ENCODE assay signal across 26 cellular contexts in genomic region chr16:71708696-71709095, GRCh38. TPM values are rescaled to one million over a fixed set of nuclear protein-coding genes. Genes with fewer than 3 reads are reported as not detected.
DNase-seq lines count a peak whose midpoint lies in the region; ATAC-seq, FAIRE-seq and TF ChIP-seq lines count a peak whose summit lies in the region.
"Had no signal": no experiment of that assay in that cellular context is flagged by ENCODE, and none has a peak within 500 bp of the region (broad histone marks: within the 10 kb centered on the region; RNA-seq: fewer than 3 reads in every experiment).

No MANE protein-coding gene starts in this region.

- no TSS peak for BruUV-seq in PC-9 (replicated peaks; lab: Mats Ljungman, UMichigan)

- H3K23ac ChIP-seq in trophoblast cell (ENCODE audit: low read length) = no peak overlapping the region

- peak overlapping the region; percentile 33 for H2BK120ac ChIP-seq in trophoblast cell (ENCODE audit: insufficient read depth, low read length, poor library complexity)

- H4K20me1 ChIP-seq in GM23248 (ENCODE audit: insufficient read depth) (peaks cover 11% of the 10 kb centered on the region; the same call in 1 of the 2 replicates), PC-9 (ENCODE audit: insufficient read depth) (no peaks in the 10 kb centered on the region)

- peak overlapping the region; percentile 36 for H3K27ac ChIP-seq in GM23248
- H3K27ac ChIP-seq in PC-9 = peak overlapping the region; percentile 85
- H3K27ac ChIP-seq in trophoblast cell (ENCODE audit: low read depth, low read length) = no peak overlapping the region
- H3K27ac ChIP-seq: KMS-11, prostate gland, VCaP had no signal

- H3K4me1 ChIP-seq in GM23248 (ENCODE audit: insufficient read depth) (peaks cover 35% of the 10 kb centered on the region), PC-9 (replicated peaks; ENCODE audit: insufficient read depth) (peaks cover 39% of the 10 kb centered on the region), trophoblast cell (ENCODE audit: control insufficient read depth in 1 of 2, insufficient read depth in 2 of 2, low read length in 2 of 2) (peaks cover 16 to 21% of the 10 kb centered on the region in 2 experiments)
- H3K4me1 ChIP-seq: breast epithelium, prostate gland had no signal

- H2BK5ac ChIP-seq in trophoblast cell (ENCODE audit: low read depth, low read length, poor library complexity) = peak overlapping the region; percentile 40

- in situ Hi-C loops in GM23248 (cut with MboI) = no loop called here

- no peak overlapping the region for H3K4me3 ChIP-seq in GM23248
- no peak overlapping the region for H3K4me3 ChIP-seq in PC-9
- H3K4me3 ChIP-seq in trophoblast cell (ENCODE audit: low read depth, low read length) = no peak overlapping the region
- H3K4me3 ChIP-seq: breast epithelium, prostate gland, SJCRH30, tibial nerve had no signal

- H3K27me3 ChIP-seq in GM23248 (replicated peaks; ENCODE audit: insufficient read depth) (no peaks in the 10 kb centered on the region), PC-9 (ENCODE audit: insufficient read depth, low read depth) (no peaks in the 10 kb centered on the region), trophoblast cell (ENCODE audit: insufficient read depth, low read length) (no peaks in the 10 kb centered on the region)
- H3K27me3 ChIP-seq: breast epithelium, SJCRH30, tibial nerve had no signal

- peaks cover 13% of the 10 kb centered on the region; the same call in 1 of the 2 replicates for H3K36me3 ChIP-seq in GM23248 (ENCODE audit: low read depth)
- no peaks in the 10 kb centered on the region for H3K36me3 ChIP-seq in PC-9 (ENCODE audit: low read depth)
- H3K36me3 ChIP-seq in trophoblast cell (ENCODE audit: control insufficient read depth in 1 of 2, insufficient read depth in 2 of 2, low read length in 2 of 2) = peaks cover 0 to 2% of the 10 kb centered on the region in 2 experiments
- H3K36me3 ChIP-seq: breast epithelium, prostate gland, tibial nerve had no signal

- TF ChIP-seq CTCF in PC-9 (conservative IDR thresholded peaks at IDR 0.05) = no peak

- H3F3A ChIP-seq in GM23248 (ENCODE audit: insufficient read depth) (peaks cover 35% of the 10 kb centered on the region), PC-9 (ENCODE audit: insufficient read depth, low read depth) (peaks cover 40% of the 10 kb centered on the region)

- POLR2A ChIA-PET in PC-9 (lab: Charles Lee; ENCODE audit: unreplicated experiment) = no interaction called here

- H3K79me2 ChIP-seq in GM23248 (ENCODE audit: insufficient read depth) = peaks cover 75% of the 10 kb centered on the region
- peaks cover 13% of the 10 kb centered on the region; the same call in 1 of the 2 replicates for H3K79me2 ChIP-seq in PC-9 (ENCODE audit: low read depth)
- peaks cover 2% of the 10 kb centered on the region for H3K79me2 ChIP-seq in trophoblast cell (ENCODE audit: control insufficient read depth, insufficient read depth, low read length, poor library complexity)

- H3K14ac ChIP-seq in trophoblast cell (ENCODE audit: low read length) = peak overlapping the region; percentile 37

- H3K9me2 ChIP-seq in GM23248 (ENCODE audit: insufficient read depth) (no peaks in the 10 kb centered on the region), PC-9 (ENCODE audit: insufficient read depth) (no peaks in the 10 kb centered on the region)

- peak overlapping the region; percentile 43 for H4K12ac ChIP-seq in trophoblast cell (ENCODE audit: low read depth, low read length)

- intact Hi-C loops in PC-9 (cut with micrococcal nuclease; ENCODE audit: unreplicated experiment) = no loop called here
- intact Hi-C loops in Right ventricle myocardium inferior (cut with DNase I) = no loop called here

- H3K9me3 ChIP-seq in GM23248 (ENCODE audit: low read depth) (no peaks in the 10 kb centered on the region), PC-9 (ENCODE audit: insufficient read depth, low read depth) (no peaks in the 10 kb centered on the region), trophoblast cell (ENCODE audit: insufficient read depth, low read depth, low read length) (no peaks in the 10 kb centered on the region)
- H3K9me3 ChIP-seq: breast epithelium, prostate gland, SJCRH30, tibial nerve had no signal

- H3K4ac ChIP-seq in trophoblast cell (ENCODE audit: low read depth, low read length) = no peak overlapping the region

- no peak overlapping the region for H2AFZ ChIP-seq in GM23248
- H2AFZ ChIP-seq in PC-9 = peak overlapping the region; percentile 44; the same call in 1 of the 2 replicates
- no peak overlapping the region for H2AFZ ChIP-seq in trophoblast cell (ENCODE audit: insufficient read depth, low read length, poor library complexity)

- CTCF ChIA-PET in PC-9 (lab: Charles Lee) = no interaction called here

- peak; percentile 2 for DNase-seq in GM23248
- DNase-seq in PC-9 = no peak
- DNase-seq in trophoblast cell = no peak
- no peak for DNase-seq in Right ventricle myocardium inferior (ENCODE audit: missing footprints)
- DNase-seq in Kasumi-1 (lab: John Stamatoyannopoulos, UW) = no peak
- no peak for DNase-seq in GM19239 (ENCODE audit: insufficient read length, low spot score)
- DNase-seq: activated CD4-positive, alpha-beta T cell treated with anti-CD3 and anti-CD28 coated beads for 4 hours; activated T-cell treated with anti-CD3 and anti-CD28 coated beads for 4 hours; C1 segment of cervical spinal cord; DMS153; NCI-H1417 treated with DMSO at 0.1 percent for 48 hours; NCI-H2029 treated with DMSO at 0.1 percent for 48 hours; NCI-H69; stimulated activated CD4-positive, alpha-beta T cell treated with anti-CD3 and anti-CD28 coated beads, Interleukin-4, amount 100 ng/mL, for 24 hours; T1000 had no signal

- FAIRE-seq in endometrium (lab: Jason Lieb, UNC) = peak; percentile 12
- no peak for FAIRE-seq in GM19239 (lab: Jason Lieb, UNC)
- FAIRE-seq: GM12892 had no signal

- no peak overlapping the region for H3K18ac ChIP-seq in trophoblast cell (ENCODE audit: low read length)

- peak overlapping the region; percentile 28 for H4K8ac ChIP-seq in trophoblast cell (ENCODE audit: low read depth, low read length)

- no peak overlapping the region for H4K91ac ChIP-seq in trophoblast cell (ENCODE audit: low read depth, low read length)

- no peak overlapping the region for H2AK5ac ChIP-seq in trophoblast cell (ENCODE audit: low read length)

- H3K9ac ChIP-seq in GM23248 (no peak overlapping the region), trophoblast cell (ENCODE audit: low read length) (no peak overlapping the region)
- H3K9ac ChIP-seq: KMS-11 had no signal

- H2BK12ac ChIP-seq in trophoblast cell (ENCODE audit: low read length) = peak overlapping the region; percentile 91

- WGBS in GM23248 (ENCODE audit: low coverage in 1 of 2, low lambda C conversion rate in 2 of 2, missing lambda C conversion rate in 2 of 2), 2 experiments = 98 to 100% methylated on average over 2 of the region's 2 CpGs
- no CpG with 5 or more reads among the region's 2 CpGs for WGBS in trophoblast cell (ENCODE audit: extremely low coverage, insufficient coverage, insufficient read length)

- ATAC-seq in Right ventricle myocardium inferior = no peak
- ATAC-seq in HG02840 (IDR thresholded peaks at IDR 0.05; ENCODE audit: low FRiP score, unreplicated experiment) = no peak
- ATAC-seq: left lobe of liver, sciatic nerve had no signal

- peak overlapping the region; percentile 63 for H3K4me2 ChIP-seq in GM23248 (ENCODE audit: unreplicated experiment)
- peak overlapping the region; percentile 74 for H3K4me2 ChIP-seq in PC-9
- no peak overlapping the region for H3K4me2 ChIP-seq in trophoblast cell (ENCODE audit: low read length)
- H3K4me2 ChIP-seq: KMS-11 had no signal

- peaks cover 3% of the 10 kb centered on the region for H3K79me1 ChIP-seq in trophoblast cell (ENCODE audit: low read length)

RNA-seq across cellular contexts. Expression of gene PHLPP2, which starts 15.8 kb away (rescaled TPM):
- total RNA-seq in GM23248 (2014; rRNA removed; shearing (Covaris generic)) = 6.3 and 7.1 TPM in 2 replicates
- 2.6 and 2.7 TPM in 2 replicates for polyA plus RNA-seq in GM23248 (2016; fragmentation: Nextera tagmentation; extraction: Ambion mirVana)
- total RNA-seq in PC-9 (2021) (5.1 and 5.5 TPM in 2 replicates), Right ventricle myocardium inferior (2.1 TPM)
- 3.4 and 4.0 TPM in 2 replicates for polyA plus RNA-seq in trophoblast cell (2013)
